13 cellular contexts compared by ENCODE assay signal in genomic region chr15:91947370-91947769, GRCh38.
DNase-seq lines count a peak whose midpoint lies in the region; ATAC-seq and TF ChIP-seq lines count a peak whose summit lies in the region.
"Had no signal": no experiment of that assay in that cellular context is flagged by ENCODE, and none has a peak within 500 bp of the region (broad histone marks: within the 10 kb centered on the region; RNA-seq: fewer than 3 reads in every experiment).

No MANE protein-coding gene starts in this region.

- no peak for TF ChIP-seq EP300 in tibial nerve (IDR thresholded peaks at IDR 0.05)

- H3K4me1 ChIP-seq in BLaER1 treated with 17β-estradiol and CSF1 and Interleukin-3, amounts not matched to agents 10 nM and 100 nM = peaks cover 21 to 100% (median 69%) of the 10 kb centered on the region in 10 experiments
- peaks cover 0 to 6% of the 10 kb centered on the region in 2 donors for H3K4me1 ChIP-seq in naive thymus-derived CD4-positive, alpha-beta T cell (ENCODE audit: control insufficient read depth in 2 of 2, insufficient read depth in 2 of 2, low read length in 2 of 2)
- H3K4me1 ChIP-seq in tibial nerve = peaks cover 0 to 53% (median 35%) of the 10 kb centered on the region in 4 donors

- DNase-seq in NOMO-1 (lab: John Stamatoyannopoulos, UW; ENCODE audit: unreplicated experiment in 2 of 2) = peak; percentile 87 to 91
- DNase-seq in naive thymus-derived CD4-positive, alpha-beta T cell = no peak
- no peak for DNase-seq in left lobe of liver (ENCODE audit: low spot score)
- DNase-seq in amygdala (lab: John Stamatoyannopoulos, UW) = no peak
- DNase-seq in tibial nerve (ENCODE audit: low spot score in 2 of 2) = no peak
- DNase-seq: activated CD4-positive, alpha-beta T cell treated with anti-CD3 and anti-CD28 coated beads for 1 hour; activated effector memory CD4-positive, alpha-beta T cell treated with anti-CD3 and anti-CD28 coated beads, Interleukin-2, amount 50 U/mL, for 16 hours; BE2C; NCI-H1930; stimulated activated CD4-positive, alpha-beta T cell treated with anti-CD3 and anti-CD28 coated beads, Interleukin-15, amount 100 ng/mL, for 24 hours had no signal

- peak; percentile 71 for ATAC-seq in naive thymus-derived CD4-positive, alpha-beta T cell
- ATAC-seq in GM21381 (IDR thresholded peaks at IDR 0.05; ENCODE audit: unreplicated experiment) = no peak
- ATAC-seq in left lobe of liver = no peak

- H3K4me2 ChIP-seq in BLaER1 treated with 17β-estradiol and CSF1 and Interleukin-3, amounts not matched to agents 10 nM and 100 nM = peak overlapping the region in 7 of 11 experiments; percentile 44 to 97 (median 87); a peak in 15 of 22 replicates

- peak overlapping the region in 6 of 11 experiments; percentile 10 to 75 (median 60); a peak in 9 of 22 replicates for H3K9ac ChIP-seq in BLaER1 treated with 17β-estradiol and CSF1 and Interleukin-3, amounts not matched to agents 10 nM and 100 nM

- H3K27me3 ChIP-seq in BLaER1 treated with 17β-estradiol and CSF1 and Interleukin-3, amounts not matched to agents 10 nM and 100 nM = no peaks in the 10 kb centered on the region
- H3K27me3 ChIP-seq in naive thymus-derived CD4-positive, alpha-beta T cell (ENCODE audit: control insufficient read depth in 2 of 2, insufficient read depth in 2 of 2, low read length in 2 of 2) = no peaks in the 10 kb centered on the region
- H3K27me3 ChIP-seq in tibial nerve = no peaks in the 10 kb centered on the region
- H3K27me3 ChIP-seq: BE2C had no signal

- TF ChIP-seq CTCF in tibial nerve (IDR thresholded peaks at IDR 0.05) = no peak

- POLR2A ChIA-PET in naive thymus-derived CD4-positive, alpha-beta T cell (lab: Charles Lee) = interaction anchor here (0.6 to 0.7 kb wide), 2 partner anchors 21 to 851 kb away, joined by 3 to 6 read pairs; no protein-coding TSS in a partner anchor

- peak overlapping the region in 9 of 11 experiments; percentile 9 to 91 (median 61); a peak in 12 of 22 replicates for H3K27ac ChIP-seq in BLaER1 treated with 17β-estradiol and CSF1 and Interleukin-3, amounts not matched to agents 10 nM and 100 nM
- peak overlapping the region; percentile 10 for H3K27ac ChIP-seq in cingulate gyrus (ENCODE audit: low read depth, low read length)
- H3K27ac ChIP-seq in naive thymus-derived CD4-positive, alpha-beta T cell (ENCODE audit: low read depth, low read length) = no peak overlapping the region
- peak overlapping the region in 1 of 4 donors; percentile 52 for H3K27ac ChIP-seq in tibial nerve

- peak overlapping the region in 2 of 10 donors; percentile 5 to 32 for H3K4me3 Mint-ChIP-seq in naive thymus-derived CD4-positive, alpha-beta T cell

- peaks cover 0 to 6% (median 0%) of the 10 kb centered on the region in 11 experiments; a peak in 2 of 22 replicates for H4K20me1 ChIP-seq in BLaER1 treated with 17β-estradiol and CSF1 and Interleukin-3, amounts not matched to agents 10 nM and 100 nM

- no peaks in the 10 kb centered on the region for H3K9me3 Mint-ChIP-seq in naive thymus-derived CD4-positive, alpha-beta T cell

- peaks cover 0 to 6% (median 0%) of the 10 kb centered on the region in 5 donors for H3K27me3 Mint-ChIP-seq in naive thymus-derived CD4-positive, alpha-beta T cell

- CTCF ChIA-PET in naive thymus-derived CD4-positive, alpha-beta T cell (lab: Charles Lee) = interaction anchor here (1.4 kb wide), 1 partner anchor 241 kb away, joined by 4 read pairs; no protein-coding TSS in a partner anchor

- H3K36me3 Mint-ChIP-seq in naive thymus-derived CD4-positive, alpha-beta T cell = peaks cover 0 to 6% (median 0%) of the 10 kb centered on the region in 5 donors

- no peaks in the 10 kb centered on the region for H3K36me3 ChIP-seq in BLaER1 treated with 17β-estradiol and CSF1 and Interleukin-3, amounts not matched to agents 10 nM and 100 nM
- H3K36me3 ChIP-seq in naive thymus-derived CD4-positive, alpha-beta T cell (ENCODE audit: control insufficient read depth in 2 of 3, insufficient read depth in 3 of 3, low read length in 3 of 3) = no peaks in the 10 kb centered on the region
- H3K36me3 ChIP-seq in tibial nerve = no peaks in the 10 kb centered on the region
- H3K36me3 ChIP-seq: BE2C had no signal

- peaks cover 21 to 87% (median 68%) of the 10 kb centered on the region in 7 donors for H3K4me1 Mint-ChIP-seq in naive thymus-derived CD4-positive, alpha-beta T cell

- intact Hi-C loops in naive thymus-derived CD4-positive, alpha-beta T cell (cut with micrococcal nuclease) = loop anchor here in 1 of 2 donors (10.0 kb wide), 2 partner anchors 137 to 643 kb away; no protein-coding TSS in a partner anchor

- H3K9me3 ChIP-seq in BLaER1 treated with 17β-estradiol and CSF1 and Interleukin-3, amounts not matched to agents 10 nM and 100 nM (replicated peaks in 1 of 11) = 0 out of 22 replicates have a peak, but pooled peaks cover 0 to 3% (median 0%) of the 10 kb centered on the region in 11 experiments
- no peaks in the 10 kb centered on the region for H3K9me3 ChIP-seq in naive thymus-derived CD4-positive, alpha-beta T cell (ENCODE audit: control insufficient read depth in 2 of 3, low read length in 3 of 3)
- H3K9me3 ChIP-seq in tibial nerve = no peaks in the 10 kb centered on the region
- H3K9me3 ChIP-seq: BE2C had no signal

- H3K4me3 ChIP-seq in BLaER1 treated with 17β-estradiol and CSF1 and Interleukin-3, amounts not matched to agents 10 nM and 100 nM = peak overlapping the region in 3 of 10 experiments; percentile 35 to 53 (median 44); a peak in 5 of 20 replicates
- no peak overlapping the region for H3K4me3 ChIP-seq in naive thymus-derived CD4-positive, alpha-beta T cell (ENCODE audit: low read length)
- no peak overlapping the region for H3K4me3 ChIP-seq in tibial nerve

- TF ChIP-seq POLR2A in tibial nerve (IDR thresholded peaks at IDR 0.05) = no peak

- H3K27ac Mint-ChIP-seq in naive thymus-derived CD4-positive, alpha-beta T cell = no peak overlapping the region

- 57 to 65% methylated on average over 9 of the region's 9 CpGs for WGBS in tibial nerve, 2 donors

Comparison
In these comparisons a context has a peak if more than half of its experiments do, and no peak if none do; other contexts are left out.
1. DNase-seq: peak in NOMO-1 (2 of 2); none in naive thymus-derived CD4-positive, alpha-beta T cell (0 of 9), left lobe of liver (single experiment), amygdala (0 of 56) and tibial nerve (0 of 2).